ENCODE assay signal across 17 cellular contexts in the genomic region with DNA sequence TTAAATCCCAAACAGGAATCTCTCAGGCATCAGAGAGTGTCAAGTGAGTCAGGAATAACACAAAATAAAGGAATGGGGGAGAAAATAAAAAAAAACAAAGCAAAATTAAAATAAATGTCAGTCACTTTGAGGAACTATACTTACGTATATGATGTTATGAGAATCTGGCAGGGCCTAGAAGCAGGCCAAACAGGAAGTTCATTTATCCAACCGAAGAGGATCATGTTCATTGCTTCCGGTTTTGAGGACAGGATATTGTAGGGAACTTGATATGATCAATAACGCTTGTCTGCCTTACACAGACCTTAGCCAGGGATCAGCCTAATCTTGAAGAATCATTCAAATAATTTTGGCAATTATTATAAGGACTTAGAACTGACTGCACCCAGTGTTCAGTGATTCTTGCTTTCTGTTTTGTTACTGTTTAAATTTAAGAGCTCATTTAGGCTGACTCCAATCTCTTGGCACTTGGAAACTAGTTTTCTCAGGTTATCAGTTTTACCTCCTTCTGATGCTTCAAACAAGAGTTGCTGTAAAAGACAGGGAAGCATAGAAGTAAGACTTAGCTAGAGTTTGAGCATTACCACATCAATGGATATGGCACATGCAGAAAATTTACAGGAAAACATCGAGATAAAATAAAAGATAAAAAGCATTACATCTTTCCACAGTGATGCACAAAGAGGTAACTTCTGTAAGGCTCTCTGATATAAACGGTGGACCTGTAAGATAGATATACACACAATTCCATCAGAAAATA. TPM values are rescaled to one million over a fixed set of nuclear protein-coding genes. Genes with fewer than 3 reads are reported as not detected.
DNase-seq lines count a peak whose midpoint lies in the region; ATAC-seq and TF ChIP-seq lines count a peak whose summit lies in the region.
"Had no signal": no experiment of that assay in that cellular context is flagged by ENCODE, and none has a peak within 500 bp of the region (broad histone marks: within the 10 kb centered on the region; RNA-seq: fewer than 3 reads in every experiment).

No MANE protein-coding gene starts in this region.

- H3K4me3 Mint-ChIP-seq in MCF 10A (ENCODE audit: unreplicated experiment) (no peak overlapping the region), T-cell (peak overlapping the region in 1 of 3 donors; percentile 40)
- H3K4me3 Mint-ChIP-seq: GM23338, mesothelial cell of epicardium had no signal

- H3K9me3 Mint-ChIP-seq in MCF 10A (ENCODE audit: unreplicated experiment) (no peaks in the 10 kb centered on the region), T-cell (no peaks in the 10 kb centered on the region)
- H3K9me3 Mint-ChIP-seq: GM23338, mesothelial cell of epicardium had no signal

- intact Hi-C loops in MCF 10A (cut with micrococcal nuclease): no loop called here
- intact Hi-C loops in breast epithelium (cut with DNase I; ENCODE audit: low total_unique reads): no loop called here
- intact Hi-C loops in mammary epithelial cell (cut with micrococcal nuclease): no loop called here

- H3K9me3 ChIP-seq in breast epithelium (no peaks in the 10 kb centered on the region), mammary epithelial cell (replicated peaks; ENCODE audit: insufficient read depth, low read length) (no peaks in the 10 kb centered on the region), tibial nerve (no peaks in the 10 kb centered on the region)
- H3K9me3 ChIP-seq: pancreas had no signal

- CTCF ChIA-PET in MCF 10A (lab: Yijun Ruan, JAX) (no interaction called here), T-cell (lab: Charles Lee) (interaction anchor here in 1 of 2 donors (0.8 kb wide), 1 partner anchor 137 kb away, joined by 4 read pairs; no protein-coding TSS in a partner anchor), mammary epithelial cell (lab: Charles Lee; ENCODE audit: low non-redundant PET) (no interaction called here)

- H3K4me2 ChIP-seq in mammary epithelial cell (ENCODE audit: insufficient read depth, low read depth, low read length): no peak overlapping the region
- H3K4me2 ChIP-seq: GM23338 had no signal

- no peak for TF ChIP-seq POLR2A in breast epithelium (IDR thresholded peaks at IDR 0.05)
- no peak for TF ChIP-seq POLR2A in tibial nerve (IDR thresholded peaks at IDR 0.05)

- no peak for TF ChIP-seq CTCF in MCF 10A (IDR thresholded peaks at IDR 0.05; ENCODE audit: unreplicated experiment)
- TF ChIP-seq CTCF in breast epithelium (IDR thresholded peaks at IDR 0.05): no peak
- no peak for TF ChIP-seq CTCF in mammary epithelial cell (conservative IDR thresholded peaks at IDR 0.05 in 1 of 2, IDR thresholded peaks at IDR 0.05 in 1 of 2; ENCODE audit: extremely low read depth in 1 of 2, insufficient read depth in 1 of 2, low read depth in 1 of 2, low read length in 2 of 2)
- no peak for TF ChIP-seq CTCF in tibial nerve (IDR thresholded peaks at IDR 0.05)

- no peak overlapping the region for H3K4me3 ChIP-seq in breast epithelium
- no peak overlapping the region for H3K4me3 ChIP-seq in mammary epithelial cell (replicated peaks in 1 of 3; ENCODE audit: insufficient read depth in 1 of 3, low read depth in 2 of 3, low read length in 3 of 3)
- H3K4me3 ChIP-seq in tibial nerve: no peak overlapping the region
- H3K4me3 ChIP-seq: GM23338, pancreas, SK-N-MC had no signal

- in situ Hi-C loops in mammary epithelial cell (cut with MboI; ENCODE audit: low sequenced_read_pairs in 2 of 2): loop anchor here in 1 of 2 donors (25.0 kb wide), 1 partner anchor 198 kb away; no protein-coding TSS in a partner anchor

- no peaks in the 10 kb centered on the region for H4K20me1 ChIP-seq in mammary epithelial cell (ENCODE audit: insufficient read depth, low read length)

- DNase-seq in MCF 10A (ENCODE audit: unreplicated experiment): no peak
- DNase-seq in breast epithelium (ENCODE audit: low spot score in 2 of 2): no peak
- DNase-seq in T-cell: no peak
- no peak for DNase-seq in mammary epithelial cell
- no peak for DNase-seq in tibial nerve (ENCODE audit: low spot score in 2 of 2)
- DNase-seq in amniotic stem cell (lab: John Stamatoyannopoulos, UW): no peak
- no peak for DNase-seq in cerebellar nuclear complex (lab: John Stamatoyannopoulos, UW)
- DNase-seq: activated gamma-delta T cell, DMS 273 treated with DMSO at 0.1 percent for 48 hours, foreskin keratinocyte, NCI-H1436, NCI-H2227 treated with DMSO at 0.1 percent for 48 hours, pancreas had no signal

- H3K4me1 Mint-ChIP-seq in MCF 10A (ENCODE audit: insufficient read depth, unreplicated experiment) (no peaks in the 10 kb centered on the region), T-cell (peaks cover 20 to 25% (median 22%) of the 10 kb centered on the region in 3 donors)
- H3K4me1 Mint-ChIP-seq: GM23338, mesothelial cell of epicardium had no signal

- no peaks in the 10 kb centered on the region for H3K79me2 ChIP-seq in mammary epithelial cell (ENCODE audit: insufficient read depth, low read length)

- H3K27ac Mint-ChIP-seq in MCF 10A (ENCODE audit: low read depth, unreplicated experiment) (no peak overlapping the region), T-cell (peak overlapping the region; percentile 88 to 93)
- H3K27ac Mint-ChIP-seq: GM23338, mesothelial cell of epicardium had no signal

- peaks cover 9% of the 10 kb centered on the region for H3K36me3 ChIP-seq in breast epithelium
- H3K36me3 ChIP-seq in mammary epithelial cell (ENCODE audit: insufficient read depth, low read length): peaks cover 65% of the 10 kb centered on the region
- H3K36me3 ChIP-seq in tibial nerve: peaks cover 4 to 82% (median 6%) of the 10 kb centered on the region in 3 donors

- H3K4me1 ChIP-seq in breast epithelium (no peaks in the 10 kb centered on the region), mammary epithelial cell (ENCODE audit: insufficient read depth, low read length) (no peaks in the 10 kb centered on the region), tibial nerve (peaks cover 0 to 28% (median 0%) of the 10 kb centered on the region in 4 donors)
- H3K4me1 ChIP-seq: foreskin keratinocyte had no signal

- peaks cover 89% of the 10 kb centered on the region for H3K36me3 Mint-ChIP-seq in MCF 10A (ENCODE audit: insufficient read depth, unreplicated experiment)
- peaks cover 64% of the 10 kb centered on the region for H3K36me3 Mint-ChIP-seq in T-cell

- TF ChIP-seq EP300 in tibial nerve (IDR thresholded peaks at IDR 0.05): no peak

- H3K27me3 Mint-ChIP-seq in MCF 10A (ENCODE audit: insufficient read depth, unreplicated experiment): no peaks in the 10 kb centered on the region
- H3K27me3 Mint-ChIP-seq in T-cell: no peaks in the 10 kb centered on the region

- BruUV-seq in MCF 10A (replicated peaks; lab: Mats Ljungman, UMichigan) (TSS peak; percentile 2), mammary epithelial cell (replicated peaks; lab: Mats Ljungman, UMichigan) (TSS peak; percentile 32)

- dilution Hi-C loops in mammary epithelial cell (cut with HindIII; ENCODE audit: low sequenced_read_pairs): no loop called here

- POLR2A ChIA-PET in MCF 10A (lab: Yijun Ruan, JAX) (interaction anchor here (0.7 kb wide), 1 partner anchor 26 kb away, joined by 3 read pairs; no protein-coding TSS in a partner anchor), T-cell (lab: Charles Lee) (no interaction called here)

- H3K9ac ChIP-seq in mammary epithelial cell (ENCODE audit: insufficient read depth, low read length): no peak overlapping the region

- no peak overlapping the region for H2AFZ ChIP-seq in mammary epithelial cell (ENCODE audit: low read depth, low read length)
- H2AFZ ChIP-seq: GM23338 had no signal

- peak in 3 of 4 experiments; percentile 57 to 70 (median 67) for ATAC-seq in T-cell (replicated peaks in 1 of 4)
- no peak for ATAC-seq in GM18907 (IDR thresholded peaks at IDR 0.05; ENCODE audit: unreplicated experiment)
- ATAC-seq: foreskin keratinocyte, GM23338, pancreas had no signal

- 90% methylated on average over 6 of the region's 6 CpGs for whole genome bisulfite sequencing in mammary epithelial cell (ENCODE audit: low coverage, missing lambda C conversion rate)
- 63 to 72% methylated on average over 6 of the region's 6 CpGs for WGBS in tibial nerve, 2 donors

- H3K27ac ChIP-seq in breast epithelium (no peak overlapping the region), mammary epithelial cell (ENCODE audit: insufficient read depth, low read depth, low read length) (no peak overlapping the region), tibial nerve (peak overlapping the region in 3 of 4 donors; percentile 14 to 87 (median 77))
- H3K27ac ChIP-seq: foreskin keratinocyte, pancreas, SK-N-MC had no signal

- H3K27me3 ChIP-seq in breast epithelium (no peaks in the 10 kb centered on the region), mammary epithelial cell (ENCODE audit: insufficient read depth, low read length) (no peaks in the 10 kb centered on the region), tibial nerve (no peaks in the 10 kb centered on the region)
- H3K27me3 ChIP-seq: foreskin keratinocyte, pancreas had no signal

RNA-seq across cellular contexts. Expression of a gene that starts 53.4 kb away (rescaled TPM):
- 55.3 and 55.8 TPM in 2 replicates for total RNA-seq in MCF 10A (2022)
- total RNA-seq in breast epithelium: 10 to 100 TPM; 79.2 to 92.9 (median 88.5) TPM
- 100 to 1,000 TPM in 3 of 5 donors, 10 to 100 TPM in 2; 85.5 to 146 (median 106) TPM for total RNA-seq in T-cell
- 10 to 100 TPM; 31.2 to 50.2 TPM for total RNA-seq in mammary epithelial cell
- polyA plus RNA-seq in mammary epithelial cell: 13.6 TPM
- 12.2 TPM for polyA minus RNA-seq in mammary epithelial cell
- 10 to 100 TPM; 47.1 to 95.3 (median 79.8) TPM for total RNA-seq in tibial nerve

RNA-seq across cellular contexts. Expression of a gene that starts 53.9 kb away (rescaled TPM):
- total RNA-seq in MCF 10A (2022) (12.6 and 13.0 TPM in 2 replicates), breast epithelium (1 to 10 TPM; 2.6 to 8.2 (median 2.6) TPM), T-cell (10 to 100 TPM in 2 of 5 donors, 1 to 10 TPM in 3; 8.3 to 23.1 (median 8.6) TPM), mammary epithelial cell (1 to 10 TPM; 3.8 to 5.5 TPM), tibial nerve (1 to 10 TPM; 2.1 to 5.0 (median 2.3) TPM)
- polyA plus RNA-seq in mammary epithelial cell: 1.1 TPM
- not detected for polyA minus RNA-seq in mammary epithelial cell

Comparison
In these comparisons a context has a peak if more than half of its experiments do, and no peak if none do; other contexts are left out.
1. H3K27ac ChIP-seq: peak in tibial nerve (3 of 4); none in breast epithelium (0 of 2) and mammary epithelial cell (single experiment).